In genomic region chr3:32569540-32570425, GRCh38 we compare ENCODE assay signal across 8 cellular contexts. TPM values are rescaled to one million over a fixed set of nuclear protein-coding genes. Genes with fewer than 3 reads are reported as not detected.
A peak's percentile ranks its signal among the peaks of the same experiment; 100 is the strongest.
DNase-seq lines count a peak whose midpoint lies in the region; ATAC-seq and TF ChIP-seq lines count a peak whose summit lies in the region.

No MANE protein-coding gene starts in this region.

- H3K4me3 ChIP-seq in HFF-Myc (replicated peaks; ENCODE audit: low read depth, low read length) (peak overlapping the region; percentile 84), lower lobe of right lung (peak overlapping the region; percentile 88)

- no peaks in the 10 kb centered on the region for H3K27me3 Mint-ChIP-seq in activated CD4-positive, alpha-beta T cell treated with anti-CD3 and anti-CD28 coated beads for 36 hours

- CTCF ChIA-PET in activated CD4-positive, alpha-beta T cell treated with anti-CD3 and anti-CD28 coated beads for 36 hours (lab: Charles Lee), result interaction anchor here (0.5 to 1.9 kb wide), 7 partner anchors 15 to 574 kb away, joined by 3 to 4 read pairs (median 3); partner anchors contain the start of gene CNOT10

- TF ChIP-seq CTCF in HFF-Myc (IDR thresholded peaks at IDR 0.05; ENCODE audit: low read depth, low read length, missing control alignments) (no peak), lower lobe of right lung (IDR thresholded peaks at IDR 0.05) (no peak)

- H3K36me3 Mint-ChIP-seq in activated CD4-positive, alpha-beta T cell treated with anti-CD3 and anti-CD28 coated beads for 36 hours (ENCODE audit: low read depth), result peaks cover 14% of the 10 kb centered on the region

- intact Hi-C loops in activated CD4-positive, alpha-beta T cell treated with anti-CD3 and anti-CD28 coated beads for 36 hours (cut with DNase I, micrococcal nuclease), result loop anchor here (1.0 to 10.0 kb wide), 10 partner anchors 67 to 873 kb away; partner anchors contain the start of genes CMTM6 (in 2 of the 2), GPD1L (in 2 of the 2), CMTM7 (in 1 of the 2) and CMTM8 (in 1 of the 2)
- intact Hi-C loops in lower lobe of right lung (cut with DNase I), result no loop called here

- POLR2A ChIA-PET in activated CD4-positive, alpha-beta T cell treated with anti-CD3 and anti-CD28 coated beads for 36 hours (lab: Charles Lee), result interaction anchor here (0.6 to 1.1 kb wide), 4 partner anchors 10 to 541 kb away, joined by 3 to 6 read pairs (median 4); no protein-coding TSS in a partner anchor

- peaks cover 29% of the 10 kb centered on the region for H3K4me1 Mint-ChIP-seq in activated CD4-positive, alpha-beta T cell treated with anti-CD3 and anti-CD28 coated beads for 36 hours

- peak overlapping the region; percentile 78 for H3K4me3 Mint-ChIP-seq in activated CD4-positive, alpha-beta T cell treated with anti-CD3 and anti-CD28 coated beads for 36 hours

- H3K27me3 ChIP-seq in lower lobe of right lung (ENCODE audit: low read depth), result no peaks in the 10 kb centered on the region

- H3K27ac ChIP-seq in lower lobe of right lung, result peak overlapping the region; percentile 98

- peaks cover 32% of the 10 kb centered on the region for H3K4me1 ChIP-seq in lower lobe of right lung

- peaks cover 13% of the 10 kb centered on the region for H3K36me3 ChIP-seq in lower lobe of right lung

- no peaks in the 10 kb centered on the region for H3K9me3 Mint-ChIP-seq in activated CD4-positive, alpha-beta T cell treated with anti-CD3 and anti-CD28 coated beads for 36 hours (ENCODE audit: low read depth)

- H3K27ac Mint-ChIP-seq in activated CD4-positive, alpha-beta T cell treated with anti-CD3 and anti-CD28 coated beads for 36 hours, result peak overlapping the region; percentile 60

- H3K9me3 ChIP-seq in lower lobe of right lung, result no peaks in the 10 kb centered on the region

- DNase-seq in NCI-H2029 (lab: John Stamatoyannopoulos, UW), result peak; percentile 63
- DNase-seq in NCI-H2029 treated with DMSO at 0.1 percent for 48 hours (lab: John Stamatoyannopoulos, UW), result no peak
- DNase-seq in HFF-Myc (ENCODE audit: extremely low read depth, low read depth), result no peak
- DNase-seq in M059J (ENCODE audit: low read depth), result peak; percentile 61
- peak; percentile 64 for DNase-seq in activated CD4-positive, alpha-beta T cell treated with anti-CD3 and anti-CD28 coated beads for 36 hours
- peak; percentile 26 for DNase-seq in effector CD4-positive, alpha-beta T cell
- DNase-seq in lower lobe of right lung, result peak; percentile 83
- DNase-seq in stimulated activated CD4-positive, alpha-beta T cell treated with anti-CD3 and anti-CD28 coated beads, TNF-alpha, amount 100 ng/mL, for 24 hours (ENCODE audit: low read depth in 3 of 3), result peak in 2 of 3 experiments; percentile 22 to 53

- peak; percentile 39 for ATAC-seq in activated CD4-positive, alpha-beta T cell treated with anti-CD3 and anti-CD28 coated beads for 36 hours
- peak; percentile 78 to 83 for ATAC-seq in lower lobe of right lung

RNA-seq across cellular contexts. Expression of gene DYNC1LI1, which starts 0.9 kb away (rescaled TPM):
- total RNA-seq in M059J (2014; rRNA removed; shearing (Covaris generic)), result 39.2 and 60.3 TPM in 2 replicates
- total RNA-seq in activated CD4-positive, alpha-beta T cell treated with anti-CD3 and anti-CD28 coated beads for 36 hours, result 10 to 100 TPM; 31.8 to 31.9 TPM
- total RNA-seq in lower lobe of right lung, result 35.6 TPM

Comparison
In these comparisons a context has a peak if more than half of its experiments do, and no peak if none do; other contexts are left out.
1. DNase-seq: peak in NCI-H2029 (single experiment), M059J (single experiment), activated CD4-positive, alpha-beta T cell treated with anti-CD3 and anti-CD28 coated beads for 36 hours (single experiment), effector CD4-positive, alpha-beta T cell (single experiment), lower lobe of right lung (single experiment) and stimulated activated CD4-positive, alpha-beta T cell treated with anti-CD3 and anti-CD28 coated beads, TNF-alpha, amount 100 ng/mL, for 24 hours (2 of 3); none in NCI-H2029 treated with DMSO at 0.1 percent for 48 hours (single experiment) and HFF-Myc (single experiment).